ENCODE assay signal across 23 cellular contexts in the genomic region with DNA sequence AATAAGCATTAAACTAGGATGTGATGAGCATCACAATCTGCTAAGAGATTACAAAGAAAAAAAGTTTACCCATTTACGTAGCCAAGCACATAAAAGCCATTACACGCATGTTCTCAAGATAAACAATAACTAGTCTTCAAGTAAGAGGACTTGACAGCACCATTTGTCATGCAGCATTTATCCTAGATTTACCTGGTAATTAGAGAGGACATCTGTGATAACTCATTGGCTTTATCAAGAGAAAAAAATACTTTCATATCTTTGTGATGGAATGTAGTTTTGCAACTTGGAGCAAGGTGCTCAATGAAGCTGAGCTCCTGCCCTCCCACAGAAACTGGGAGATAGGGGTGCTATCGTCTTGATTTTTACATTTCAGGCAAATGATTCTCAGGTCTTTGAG.
DNase-seq lines count a peak whose midpoint lies in the region; TF ChIP-seq lines count a peak whose summit lies in the region.
"Had no signal": no experiment of that assay in that cellular context is flagged by ENCODE, and none has a peak within 500 bp of the region (broad histone marks: within the 10 kb centered on the region; RNA-seq: fewer than 3 reads in every experiment).

No MANE protein-coding gene starts in this region.

- H3F3A ChIP-seq in SU-DHL-6 (ENCODE audit: insufficient read depth) = no peaks in the 10 kb centered on the region

- DNase-seq in NCI-H82 (lab: John Stamatoyannopoulos, UW) (peak; percentile 26), NCI-H82 treated with DMSO at 0.1 percent for 48 hours (lab: John Stamatoyannopoulos, UW; ENCODE audit: unreplicated experiment) (no peak), type B pancreatic cell (ENCODE audit: extremely low spot score, unreplicated experiment) (no peak), cardiac septum (ENCODE audit: low spot score) (no peak), lower leg skin (ENCODE audit: low spot score in 2 of 2) (no peak)
- DNase-seq: 8988T; ACHN; AML-193; BE2C; CD4-positive, alpha-beta T cell; CD8-positive, alpha-beta memory T cell; DMS 273 treated with DMSO at 0.1 percent for 48 hours; DMS79; EL; GDM1; GM23248; H7; HCEC 1CT had no signal

- no peak for TF ChIP-seq POLR2A in lower leg skin (IDR thresholded peaks at IDR 0.05)

- H3K27ac ChIP-seq in SU-DHL-6 (ENCODE audit: low read depth, low read length) = no peak overlapping the region
- H3K27ac ChIP-seq: A549; BLaER1 treated with 17β-estradiol and CSF1 and Interleukin-3, amounts not matched to agents 10 nM and 100 nM; GM23248 had no signal

- peak overlapping the region; percentile 75 for H3K27ac Mint-ChIP-seq in type B pancreatic cell
- H3K27ac Mint-ChIP-seq: CD14-positive monocyte; CD4-positive, alpha-beta T cell; CD8-positive, alpha-beta memory T cell had no signal

- H3K9me2 ChIP-seq in SU-DHL-6 (replicated peaks; ENCODE audit: insufficient read depth, low read length) = no peaks in the 10 kb centered on the region

- TF ChIP-seq CTCF in SU-DHL-6 (IDR thresholded peaks at IDR 0.05; ENCODE audit: insufficient read depth, low read length, poor library complexity, severe bottlenecking) (no peak), type B pancreatic cell (conservative IDR thresholded peaks at IDR 0.05) (no peak), lower leg skin (IDR thresholded peaks at IDR 0.05) (no peak)

- no peaks in the 10 kb centered on the region for H3K9me3 ChIP-seq in SU-DHL-6 (ENCODE audit: insufficient read depth, low read length)
- H3K9me3 ChIP-seq: A549; BE2C; BLaER1 treated with 17β-estradiol and CSF1 and Interleukin-3, amounts not matched to agents 10 nM and 100 nM had no signal

- 48 to 58% methylated on average over 3 of the region's 3 CpGs for WGBS in lower leg skin, 2 donors

- H3K36me3 ChIP-seq in SU-DHL-6 (ENCODE audit: low read length) = peaks cover 3% of the 10 kb centered on the region; the same call in 1 of the 2 replicates
- H3K36me3 ChIP-seq: BE2C; BLaER1 treated with 17β-estradiol and CSF1 and Interleukin-3, amounts not matched to agents 10 nM and 100 nM had no signal

- no peaks in the 10 kb centered on the region for H4K20me1 ChIP-seq in SU-DHL-6 (ENCODE audit: low read depth, low read length)
- H4K20me1 ChIP-seq: BLaER1 treated with 17β-estradiol and CSF1 and Interleukin-3, amounts not matched to agents 10 nM and 100 nM had no signal

- H3K9ac ChIP-seq in SU-DHL-6 (ENCODE audit: low read length) = no peak overlapping the region
- H3K9ac ChIP-seq: BLaER1 treated with 17β-estradiol and CSF1 and Interleukin-3, amounts not matched to agents 10 nM and 100 nM; GM23248 had no signal

- H3K79me2 ChIP-seq in SU-DHL-6 (ENCODE audit: insufficient read depth, low read length) = no peaks in the 10 kb centered on the region

- H3K27me3 Mint-ChIP-seq in type B pancreatic cell = no peaks in the 10 kb centered on the region
- H3K27me3 Mint-ChIP-seq: CD4-positive, alpha-beta T cell; CD8-positive, alpha-beta memory T cell had no signal

- H3K4me2 ChIP-seq in SU-DHL-6 (ENCODE audit: low read depth, low read length, poor library complexity, severe bottlenecking) = no peak overlapping the region
- H3K4me2 ChIP-seq: A549; BLaER1 treated with 17β-estradiol and CSF1 and Interleukin-3, amounts not matched to agents 10 nM and 100 nM had no signal

- H3K4me3 Mint-ChIP-seq in type B pancreatic cell = no peak overlapping the region
- H3K4me3 Mint-ChIP-seq: CD14-positive monocyte; CD4-positive, alpha-beta T cell; CD8-positive, alpha-beta memory T cell had no signal

- H3K27me3 ChIP-seq in SU-DHL-6 (ENCODE audit: low read length) = no peaks in the 10 kb centered on the region
- H3K27me3 ChIP-seq: BE2C; BLaER1 treated with 17β-estradiol and CSF1 and Interleukin-3, amounts not matched to agents 10 nM and 100 nM had no signal

- H2AFZ ChIP-seq in SU-DHL-6 (ENCODE audit: low read depth, low read length, severe bottlenecking) = peak overlapping the region; percentile 14
- H2AFZ ChIP-seq: GM23248 had no signal

- H3K9me3 Mint-ChIP-seq in type B pancreatic cell = no peaks in the 10 kb centered on the region
- H3K9me3 Mint-ChIP-seq: CD14-positive monocyte had no signal

- intact Hi-C loops in cardiac septum (cut with DNase I) (no loop called here), lower leg skin (cut with DNase I; ENCODE audit: low total_unique reads) (no loop called here)

- H3K4me3 ChIP-seq in SU-DHL-6 (ENCODE audit: insufficient read depth, low read length, poor library complexity, severe bottlenecking) (no peak overlapping the region), lower leg skin (ENCODE audit: low read depth, poor library complexity, severe bottlenecking) (no peak overlapping the region)
- H3K4me3 ChIP-seq: A549; BLaER1 treated with 17β-estradiol and CSF1 and Interleukin-3, amounts not matched to agents 10 nM and 100 nM; GM12878; GM23248 had no signal

- peaks cover 4% of the 10 kb centered on the region for H3K4me1 Mint-ChIP-seq in type B pancreatic cell (ENCODE audit: unreplicated experiment)
- H3K4me1 Mint-ChIP-seq: CD14-positive monocyte; CD8-positive, alpha-beta memory T cell had no signal

- no peaks in the 10 kb centered on the region for H3K36me3 Mint-ChIP-seq in type B pancreatic cell
- H3K36me3 Mint-ChIP-seq: CD14-positive monocyte; CD8-positive, alpha-beta memory T cell had no signal
